ENCODE assay signal across 8 cellular contexts in the genomic region with DNA sequence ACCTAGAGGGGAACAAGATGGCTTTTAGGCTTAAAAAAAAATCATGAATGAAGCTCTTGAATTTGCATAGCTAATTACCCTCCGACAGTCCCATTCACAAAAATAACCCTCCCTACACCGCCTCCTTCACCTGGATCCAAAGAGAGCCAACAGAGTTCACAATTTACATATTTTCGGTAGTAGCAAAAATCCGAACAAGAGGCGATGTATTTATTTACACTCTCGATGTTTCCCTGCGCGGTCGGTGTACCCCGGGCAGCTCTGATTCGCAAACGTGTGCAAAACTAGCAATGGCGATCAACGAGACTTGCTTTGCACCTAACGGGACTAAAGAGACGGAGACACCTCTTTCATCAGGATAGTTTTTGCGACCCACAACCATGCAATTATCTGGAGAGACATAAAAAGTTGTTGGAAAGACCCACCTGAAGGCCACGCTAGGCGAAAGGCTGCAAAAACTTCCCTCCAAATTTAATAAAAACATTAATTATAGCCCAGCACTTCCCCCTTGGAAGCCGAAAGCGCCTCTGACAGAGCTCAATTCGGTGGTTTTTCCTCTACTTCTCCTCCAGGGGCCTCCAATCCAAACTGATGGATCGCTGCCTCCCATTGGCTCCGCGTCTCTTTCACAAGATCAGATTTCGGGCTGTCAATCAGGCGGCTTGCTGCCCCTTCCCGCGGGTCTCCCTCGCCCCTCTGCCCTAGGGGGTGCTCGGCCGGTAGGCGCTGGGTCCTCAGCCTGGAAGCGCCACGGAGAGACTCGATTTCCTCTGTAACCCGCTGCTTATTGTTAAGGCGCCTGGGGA. TPM values are rescaled to one million over a fixed set of nuclear protein-coding genes. Genes with fewer than 3 reads are reported as not detected.
DNase-seq lines count a peak whose midpoint lies in the region; ATAC-seq and TF ChIP-seq lines count a peak whose summit lies in the region.

A gene (minus strand): TSS at position 529 of the 806 bp plus-strand sequence. CDS start 614 bp downstream, outside the sequence.

- peak; percentile 34 for TF ChIP-seq CTCF in fibroblast of mammary gland (conservative IDR thresholded peaks at IDR 0.05; ENCODE audit: control insufficient read depth, insufficient read depth, low read depth, low read length)

- DNase-seq in EH (ENCODE audit: low read depth) = peak; percentile 49
- peak; percentile 73 for DNase-seq in NCI-H1436 (lab: John Stamatoyannopoulos, UW)
- DNase-seq in SW480 (ENCODE audit: low spot score) = peak; percentile 91
- peak; percentile 74 for DNase-seq in fibroblast of mammary gland (ENCODE audit: low read depth)
- DNase-seq in aorta = peak; percentile 74 to 81

- H3K4me1 ChIP-seq in mucosa of rectum (ENCODE audit: control insufficient read depth in 2 of 2, insufficient read depth in 2 of 2, low read length in 2 of 2) = peaks cover 5 to 6% of the 10 kb centered on the region in 2 donors
- H3K4me1 ChIP-seq in aorta (ENCODE audit: control insufficient read depth in 1 of 2, insufficient read depth in 2 of 2, low read length in 2 of 2) = no peaks in the 10 kb centered on the region

- H3K27me3 Mint-ChIP-seq in activated T-helper 17 cell treated with anti-CD3 and anti-CD28 coated beads, Interleukin-2, amount 50 U/mL, for 72 hours = peaks cover 6% of the 10 kb centered on the region

- no peak within 1 kb of the TSS for H3K4me3 Mint-ChIP-seq in activated T-helper 17 cell treated with anti-CD3 and anti-CD28 coated beads, Interleukin-2, amount 50 U/mL, for 72 hours

- no peaks in the 10 kb centered on the region for H3K4me1 Mint-ChIP-seq in activated T-helper 17 cell treated with anti-CD3 and anti-CD28 coated beads, Interleukin-2, amount 50 U/mL, for 72 hours

- ATAC-seq in aorta (ENCODE audit: low FRiP score) (peak; percentile 81), GM21619 (IDR thresholded peaks at IDR 0.05; ENCODE audit: unreplicated experiment) (no peak)
- ATAC-seq in activated T-helper 17 cell treated with anti-CD3 and anti-CD28 coated beads, Interleukin-2, amount 50 U/mL, for 72 hours (replicated peaks) = no peak

- H3K4me3 ChIP-seq in fibroblast of mammary gland (ENCODE audit: control insufficient read depth, low read depth, low read length) (peak within 1 kb of the TSS; percentile 88), mucosa of rectum (ENCODE audit: low read length in 2 of 2) (peak within 1 kb of the TSS; percentile 88 to 98), aorta (ENCODE audit: low read length in 2 of 2) (peak within 1 kb of the TSS; percentile 54 to 78)

- H3K9me3 ChIP-seq in mucosa of rectum (ENCODE audit: control insufficient read depth in 2 of 2, low read length in 2 of 2) (no peaks in the 10 kb centered on the region), aorta (ENCODE audit: control insufficient read depth, low read length) (no peaks in the 10 kb centered on the region)

- WGBS in aorta, 2 donors = 0% methylated on average over 38 of the region's 38 CpGs

- H3K27me3 ChIP-seq in mucosa of rectum (ENCODE audit: control insufficient read depth in 2 of 2, insufficient read depth in 2 of 2, low read length in 2 of 2) (peaks cover 0 to 6% of the 10 kb centered on the region in 2 donors), aorta (ENCODE audit: control insufficient read depth in 1 of 2, insufficient read depth in 2 of 2, low read length in 1 of 2) (no peaks in the 10 kb centered on the region)

- no peak within 1 kb of the TSS for H3K27ac Mint-ChIP-seq in activated T-helper 17 cell treated with anti-CD3 and anti-CD28 coated beads, Interleukin-2, amount 50 U/mL, for 72 hours

- no peaks in the 10 kb centered on the region for H3K36me3 Mint-ChIP-seq in activated T-helper 17 cell treated with anti-CD3 and anti-CD28 coated beads, Interleukin-2, amount 50 U/mL, for 72 hours (ENCODE audit: low read depth)

- peak within 1 kb of the TSS; percentile 62 to 72 for H3K27ac ChIP-seq in mucosa of rectum (ENCODE audit: low read depth in 2 of 2, low read length in 2 of 2)
- H3K27ac ChIP-seq in aorta (ENCODE audit: low read depth in 1 of 2, low read length in 2 of 2) = peak within 1 kb of the TSS; percentile 0 to 97

- peak within 1 kb of the TSS; percentile 42 to 61 for H3K9ac ChIP-seq in mucosa of rectum (ENCODE audit: low read depth in 1 of 2, low read length in 2 of 2)

- no peaks in the 10 kb centered on the region for H3K36me3 ChIP-seq in mucosa of rectum (ENCODE audit: control insufficient read depth in 2 of 2, insufficient read depth in 2 of 2, low read length in 2 of 2)
- no peaks in the 10 kb centered on the region for H3K36me3 ChIP-seq in aorta (ENCODE audit: control insufficient read depth in 1 of 2, insufficient read depth in 2 of 2, low read length in 1 of 2)

- H3K9me3 Mint-ChIP-seq in activated T-helper 17 cell treated with anti-CD3 and anti-CD28 coated beads, Interleukin-2, amount 50 U/mL, for 72 hours = no peaks in the 10 kb centered on the region

- intact Hi-C loops in aorta (cut with DNase I) = no loop called here

RNA-seq across cellular contexts. Expression of the gene that starts here (rescaled TPM):
- 10 to 100 TPM in 1 of 2 donors, 1 to 10 TPM in 1; 6.5 to 15.1 TPM for total RNA-seq in aorta
- 1 to 10 TPM; 7.1 to 9.7 TPM for polyA plus RNA-seq in aorta
- 1 to 10 TPM; 1.4 to 1.7 TPM for total RNA-seq in activated T-helper 17 cell treated with anti-CD3 and anti-CD28 coated beads, Interleukin-2, amount 50 U/mL, for 72 hours
